In genomic region chr2:72574886-72575285, GRCh38 we compare ENCODE assay signal across 25 cellular contexts.
"Had no signal": no experiment of that assay in that cellular context is flagged by ENCODE, and none has a peak within 500 bp of the region (broad histone marks: within the 10 kb centered on the region; RNA-seq: fewer than 3 reads in every experiment).

No MANE protein-coding gene starts in this region.

- H3K27me3 ChIP-seq: ovary, sigmoid colon, spleen, tibial nerve, upper lobe of left lung had no signal

- H3K27me3 Mint-ChIP-seq: naive B cell; natural killer cell treated with Interleukin-12 subunit alpha and Interleukin-12 subunit beta and Interleukin-15 and Interleukin-18, amount 100 ng/mL, for 72 hours; stimulated activated naive CD8-positive, alpha-beta T cell treated with anti-CD3 and anti-CD28 coated beads, Interleukin-15, amount 100 ng/mL, for 72 hours had no signal

- H3K9me3 Mint-ChIP-seq: naive B cell; natural killer cell treated with Interleukin-12 subunit alpha and Interleukin-12 subunit beta and Interleukin-15 and Interleukin-18, amount 100 ng/mL, for 72 hours; stimulated activated effector memory CD8-positive, alpha-beta T cell treated with anti-CD3 and anti-CD28 coated beads, Interleukin-12 subunit alpha, Interleukin-12 subunit beta, amount 100 ng/mL, for 72 hours; stimulated activated naive CD8-positive, alpha-beta T cell treated with anti-CD3 and anti-CD28 coated beads, Interleukin-15, amount 100 ng/mL, for 72 hours had no signal

- H3K27ac ChIP-seq: lower lobe of right lung, ovary, prostate gland, sigmoid colon, spleen, tibial nerve, upper lobe of left lung had no signal

- H3K36me3 ChIP-seq: lower lobe of right lung, ovary, prostate gland, sigmoid colon, spleen, tibial nerve, upper lobe of left lung had no signal

- DNase-seq: hippocampal formation; kidney glomerular epithelial cell; left cardiac atrium; lower lobe of right lung; mammary epithelial cell; mesenchymal stem cell; naive B cell; ovary; retina; right cardiac atrium; sigmoid colon; small intestine; spleen; stimulated activated CD4-positive, alpha-beta T cell treated with anti-CD3 and anti-CD28 coated beads, Interleukin-4, amount 100 ng/mL, for 24 hours; stimulated activated naive CD4-positive, alpha-beta T cell treated with Interleukin-2 at 50 U/mL for 16 hours; stimulated activated naive CD8-positive, alpha-beta T cell treated with anti-CD3 and anti-CD28 coated beads, Interleukin-15, amount 100 ng/mL, for 72 hours; substantia nigra; upper lobe of left lung had no signal

- H3K4me3 ChIP-seq: lower lobe of right lung, ovary, prostate gland, sigmoid colon, spleen, tibial nerve, upper lobe of left lung had no signal

- H3K36me3 Mint-ChIP-seq: naive B cell; natural killer cell treated with Interleukin-12 subunit alpha and Interleukin-12 subunit beta and Interleukin-15 and Interleukin-18, amount 100 ng/mL, for 72 hours; stimulated activated effector memory CD8-positive, alpha-beta T cell treated with anti-CD3 and anti-CD28 coated beads, Interleukin-12 subunit alpha, Interleukin-12 subunit beta, amount 100 ng/mL, for 72 hours had no signal

- H3K9me3 ChIP-seq: lower lobe of right lung, ovary, prostate gland, sigmoid colon, spleen, tibial nerve, upper lobe of left lung had no signal

- H3K27ac Mint-ChIP-seq: natural killer cell treated with Interleukin-12 subunit alpha and Interleukin-12 subunit beta and Interleukin-15 and Interleukin-18, amount 100 ng/mL, for 72 hours; stimulated activated effector memory CD8-positive, alpha-beta T cell treated with anti-CD3 and anti-CD28 coated beads, Interleukin-12 subunit alpha, Interleukin-12 subunit beta, amount 100 ng/mL, for 72 hours; stimulated activated naive CD8-positive, alpha-beta T cell treated with anti-CD3 and anti-CD28 coated beads, Interleukin-15, amount 100 ng/mL, for 72 hours had no signal

- ATAC-seq: left cardiac atrium; left lobe of liver; lower lobe of right lung; natural killer cell treated with Interleukin-12 subunit alpha and Interleukin-12 subunit beta and Interleukin-15 and Interleukin-18, amount 100 ng/mL, for 72 hours; right cardiac atrium; stimulated activated effector memory CD8-positive, alpha-beta T cell treated with anti-CD3 and anti-CD28 coated beads, Interleukin-12 subunit alpha, Interleukin-12 subunit beta, amount 100 ng/mL, for 72 hours; stimulated activated naive CD8-positive, alpha-beta T cell treated with anti-CD3 and anti-CD28 coated beads, Interleukin-15, amount 100 ng/mL, for 72 hours had no signal

- H3K4me3 Mint-ChIP-seq: naive B cell; natural killer cell treated with Interleukin-12 subunit alpha and Interleukin-12 subunit beta and Interleukin-15 and Interleukin-18, amount 100 ng/mL, for 72 hours; stimulated activated effector memory CD8-positive, alpha-beta T cell treated with anti-CD3 and anti-CD28 coated beads, Interleukin-12 subunit alpha, Interleukin-12 subunit beta, amount 100 ng/mL, for 72 hours; stimulated activated naive CD8-positive, alpha-beta T cell treated with anti-CD3 and anti-CD28 coated beads, Interleukin-15, amount 100 ng/mL, for 72 hours had no signal

- H3K4me1 Mint-ChIP-seq: stimulated activated effector memory CD8-positive, alpha-beta T cell treated with anti-CD3 and anti-CD28 coated beads, Interleukin-12 subunit alpha, Interleukin-12 subunit beta, amount 100 ng/mL, for 72 hours; stimulated activated naive CD8-positive, alpha-beta T cell treated with anti-CD3 and anti-CD28 coated beads, Interleukin-15, amount 100 ng/mL, for 72 hours had no signal

- H3K4me1 ChIP-seq: prostate gland had no signal

- FAIRE-seq: keratinocyte, small intestine, urothelium cell line had no signal
